10 cellular contexts compared by ENCODE assay signal in genomic region chr1:61337471-61337870, GRCh38.
DNase-seq lines count a peak whose midpoint lies in the region; ATAC-seq and TF ChIP-seq lines count a peak whose summit lies in the region.
"Had no signal": no experiment of that assay in that cellular context is flagged by ENCODE, and none has a peak within 500 bp of the region (broad histone marks: within the 10 kb centered on the region; RNA-seq: fewer than 3 reads in every experiment).

No MANE protein-coding gene starts in this region.

- H2AFZ ChIP-seq in MM.1S (ENCODE audit: low read length): no peak overlapping the region

- CTCF ChIA-PET in activated CD4-positive, alpha-beta T cell treated with anti-CD3 and anti-CD28 coated beads, Interleukin-2, amount 10 ng/mL, durations not matched to agents 7 days and 5 days (lab: Charles Lee): interaction anchor here (0.6 kb wide), 1 partner anchor 384 kb away, joined by 3 read pairs; no protein-coding TSS in a partner anchor

- peaks cover 22% of the 10 kb centered on the region for H3K36me3 Mint-ChIP-seq in nephron (ENCODE audit: low read depth)
- no peaks in the 10 kb centered on the region for H3K36me3 Mint-ChIP-seq in activated CD4-positive, alpha-beta T cell treated with anti-CD3 and anti-CD28 coated beads, Interleukin-2, amount 10 ng/mL, durations not matched to agents 7 days and 5 days (ENCODE audit: low read depth)

- H3K9ac ChIP-seq in MM.1S (ENCODE audit: low read length): no peak overlapping the region

- H3K4me3 ChIP-seq in cardiac muscle cell (no peak overlapping the region), urinary bladder (ENCODE audit: low read depth, low read length) (no peak overlapping the region), MM.1S (ENCODE audit: low read length) (no peak overlapping the region)

- intact Hi-C loops in Right ventricle myocardium inferior (cut with DNase I): loop anchor here (1.0 to 5.0 kb wide), 4 partner anchors 95 to 285 kb away; no protein-coding TSS in a partner anchor

- POLR2A ChIA-PET in activated CD4-positive, alpha-beta T cell treated with anti-CD3 and anti-CD28 coated beads, Interleukin-2, amount 10 ng/mL, durations not matched to agents 7 days and 5 days (lab: Charles Lee): no interaction called here

- no peaks in the 10 kb centered on the region for H3K27me3 Mint-ChIP-seq in nephron (ENCODE audit: low read depth)
- peaks cover 6% of the 10 kb centered on the region for H3K27me3 Mint-ChIP-seq in activated CD4-positive, alpha-beta T cell treated with anti-CD3 and anti-CD28 coated beads, Interleukin-2, amount 10 ng/mL, durations not matched to agents 7 days and 5 days
- H3K27me3 Mint-ChIP-seq: naive thymus-derived CD8-positive, alpha-beta T cell had no signal

- peaks cover 51% of the 10 kb centered on the region for H3K4me1 Mint-ChIP-seq in nephron
- H3K4me1 Mint-ChIP-seq in activated CD4-positive, alpha-beta T cell treated with anti-CD3 and anti-CD28 coated beads, Interleukin-2, amount 10 ng/mL, durations not matched to agents 7 days and 5 days: peaks cover under 1% of the 10 kb centered on the region
- H3K4me1 Mint-ChIP-seq: naive thymus-derived CD8-positive, alpha-beta T cell had no signal

- no peaks in the 10 kb centered on the region for H3K9me2 ChIP-seq in MM.1S (replicated peaks; ENCODE audit: insufficient read depth, low read length)

- DNase-seq in cardiac muscle cell (ENCODE audit: low read depth in 1 of 2, low spot score in 1 of 2): peak; percentile 38 to 52
- DNase-seq in Right ventricle myocardium inferior (ENCODE audit: missing footprints): no peak
- DNase-seq in fibroblast of gingiva (ENCODE audit: low read depth): peak; percentile 13
- DNase-seq in activated naive CD4-positive, alpha-beta T cell (lab: John Stamatoyannopoulos, UW): no peak
- DNase-seq in MM.1S: no peak
- no peak for DNase-seq in activated CD4-positive, alpha-beta T cell treated with anti-CD3 and anti-CD28 coated beads, Interleukin-2, amount 10 ng/mL, durations not matched to agents 7 days and 5 days
- DNase-seq: naive thymus-derived CD8-positive, alpha-beta T cell; NK-92 treated with Interleukin-12 subunit alpha and Interleukin-12 subunit beta, amount 100 ng/mL, for 24 hours had no signal

- H3K36me3 ChIP-seq in cardiac muscle cell: no peaks in the 10 kb centered on the region
- no peaks in the 10 kb centered on the region for H3K36me3 ChIP-seq in urinary bladder (ENCODE audit: insufficient read depth)
- H3K36me3 ChIP-seq in MM.1S (replicated peaks; ENCODE audit: insufficient read depth, low read length): no peaks in the 10 kb centered on the region

- no peak overlapping the region for H3K4me2 ChIP-seq in MM.1S (ENCODE audit: low read depth, low read length)

- WGBS in urinary bladder: 44% methylated on average over 1 of the region's 1 CpG

- no peak for ATAC-seq in Right ventricle myocardium inferior
- ATAC-seq: naive thymus-derived CD8-positive, alpha-beta T cell had no signal

- H3K79me2 ChIP-seq in MM.1S (ENCODE audit: low read length): no peaks in the 10 kb centered on the region

- peaks cover 18% of the 10 kb centered on the region for H3K4me1 ChIP-seq in cardiac muscle cell (ENCODE audit: low read depth)
- H3K4me1 ChIP-seq in urinary bladder (ENCODE audit: insufficient read depth): no peaks in the 10 kb centered on the region
- 0 out of 2 replicates have a peak, but pooled peaks cover under 1% of the 10 kb centered on the region for H3K4me1 ChIP-seq in MM.1S (ENCODE audit: low read length)

- no peaks in the 10 kb centered on the region for H3K9me3 Mint-ChIP-seq in nephron
- H3K9me3 Mint-ChIP-seq in activated CD4-positive, alpha-beta T cell treated with anti-CD3 and anti-CD28 coated beads, Interleukin-2, amount 10 ng/mL, durations not matched to agents 7 days and 5 days: no peaks in the 10 kb centered on the region
- H3K9me3 Mint-ChIP-seq: naive thymus-derived CD8-positive, alpha-beta T cell had no signal

- no peaks in the 10 kb centered on the region for H3F3A ChIP-seq in MM.1S (ENCODE audit: insufficient read depth, low read length)

- no peaks in the 10 kb centered on the region for H3K27me3 ChIP-seq in cardiac muscle cell
- H3K27me3 ChIP-seq in MM.1S (replicated peaks; ENCODE audit: insufficient read depth, low read length): no peaks in the 10 kb centered on the region

- TF ChIP-seq CTCF in cardiac muscle cell (IDR thresholded peaks at IDR 0.05; ENCODE audit: low read depth, low read length) (no peak), nephron (IDR thresholded peaks at IDR 0.05; ENCODE audit: unreplicated experiment in 3 of 3) (no peak), MM.1S (IDR thresholded peaks at IDR 0.05; ENCODE audit: low read length) (no peak)

- H3K27ac ChIP-seq in cardiac muscle cell (peak overlapping the region; percentile 31), urinary bladder (ENCODE audit: low read depth) (peak overlapping the region; percentile 28), MM.1S (ENCODE audit: low read length) (no peak overlapping the region)

- H4K20me1 ChIP-seq in MM.1S (ENCODE audit: insufficient read depth, low read length): no peaks in the 10 kb centered on the region

- H3K27ac Mint-ChIP-seq in nephron: peak overlapping the region; percentile 90 to 96 (median 96)
- H3K27ac Mint-ChIP-seq in activated CD4-positive, alpha-beta T cell treated with anti-CD3 and anti-CD28 coated beads, Interleukin-2, amount 10 ng/mL, durations not matched to agents 7 days and 5 days: no peak overlapping the region
- H3K27ac Mint-ChIP-seq: naive thymus-derived CD8-positive, alpha-beta T cell had no signal

- H3K4me3 Mint-ChIP-seq in nephron: no peak overlapping the region
- no peak overlapping the region for H3K4me3 Mint-ChIP-seq in activated CD4-positive, alpha-beta T cell treated with anti-CD3 and anti-CD28 coated beads, Interleukin-2, amount 10 ng/mL, durations not matched to agents 7 days and 5 days
- H3K4me3 Mint-ChIP-seq: naive thymus-derived CD8-positive, alpha-beta T cell had no signal

- H3K9me3 ChIP-seq in cardiac muscle cell (ENCODE audit: low read depth) (no peaks in the 10 kb centered on the region), MM.1S (replicated peaks; ENCODE audit: insufficient read depth, low read length) (no peaks in the 10 kb centered on the region)

Comparison
In these comparisons a context has a peak if more than half of its experiments do, and no peak if none do; other contexts are left out.
1. DNase-seq: peak in cardiac muscle cell (2 of 2) and fibroblast of gingiva (single experiment); none in Right ventricle myocardium inferior (single experiment), activated naive CD4-positive, alpha-beta T cell (0 of 4), MM.1S (single experiment) and activated CD4-positive, alpha-beta T cell treated with anti-CD3 and anti-CD28 coated beads, Interleukin-2, amount 10 ng/mL, durations not matched to agents 7 days and 5 days (single experiment).